ENCODE assay signal across 14 cellular contexts in genomic region chr6:30450548-30450907, GRCh38. TPM values are rescaled to one million over a fixed set of nuclear protein-coding genes. Genes with fewer than 3 reads are reported as not detected.
DNase-seq lines count a peak whose midpoint lies in the region; ATAC-seq and TF ChIP-seq lines count a peak whose summit lies in the region.
"Had no signal": no experiment of that assay in that cellular context is flagged by ENCODE, and none has a peak within 500 bp of the region (broad histone marks: within the 10 kb centered on the region; RNA-seq: fewer than 3 reads in every experiment).

No MANE protein-coding gene starts in this region.

- H3K9me3 Mint-ChIP-seq in activated T-helper 1 cell treated with anti-CD3 and anti-CD28 coated beads, Interleukin-12 subunit alpha, Interleukin-12 subunit beta, Interleukin-2, Interleukin-4 antibody, amounts not matched to agents 30 ng/mL and 10 ng/mL and 1 ng/mL, durations not matched to agents 14 hours and 24 hours and 36 hours, result no peaks in the 10 kb centered on the region
- peaks cover 0 to 1% (median 0%) of the 10 kb centered on the region in 11 donors for H3K9me3 Mint-ChIP-seq in naive thymus-derived CD4-positive, alpha-beta T cell
- H3K9me3 Mint-ChIP-seq in Caco-2 (ENCODE audit: unreplicated experiment), result no peaks in the 10 kb centered on the region
- no peaks in the 10 kb centered on the region for H3K9me3 Mint-ChIP-seq in neural progenitor cell
- H3K9me3 Mint-ChIP-seq in type B pancreatic cell, result no peaks in the 10 kb centered on the region

- intact Hi-C loops in activated T-helper 1 cell treated with anti-CD3 and anti-CD28 coated beads, Interleukin-12 subunit alpha, Interleukin-12 subunit beta, Interleukin-2, Interleukin-4 antibody, amounts not matched to agents 30 ng/mL and 10 ng/mL and 1 ng/mL, durations not matched to agents 14 hours and 24 hours and 36 hours (cut with micrococcal nuclease), result loop anchor here (1.0 to 5.0 kb wide), 3 partner anchors 13 to 348 kb away; no protein-coding TSS in a partner anchor
- intact Hi-C loops in naive thymus-derived CD4-positive, alpha-beta T cell (cut with micrococcal nuclease), result loop anchor here (2.0 to 10.0 kb wide), 5 partner anchors 16 to 284 kb away; partner anchors contain the start of gene DHX16 (in 1 of the 2)
- intact Hi-C loops in Caco-2 (cut with micrococcal nuclease; ENCODE audit: unreplicated experiment) (no loop called here), breast epithelium (cut with DNase I; ENCODE audit: low total_unique reads) (no loop called here)

- CTCF ChIA-PET in naive thymus-derived CD4-positive, alpha-beta T cell (lab: Charles Lee), result interaction anchor here (0.7 to 1.2 kb wide), 6 partner anchors 33 to 641 kb away, joined by 3 to 6 read pairs (median 3); no protein-coding TSS in a partner anchor
- CTCF ChIA-PET in Caco-2 (lab: Charles Lee), result interaction anchor here (1.4 to 1.6 kb wide), 2 partner anchors 32 to 94 kb away, joined by 5 read pairs; no protein-coding TSS in a partner anchor

- POLR2A ChIA-PET in naive thymus-derived CD4-positive, alpha-beta T cell (lab: Charles Lee), result interaction anchor here (0.6 to 2.3 kb wide), 7 partner anchors 9 to 743 kb away, joined by 3 to 15 read pairs (median 4); partner anchors contain the start of gene ABCF1
- POLR2A ChIA-PET in Caco-2 (lab: Charles Lee), result no interaction called here

- H3F3A ChIP-seq in neural progenitor cell (ENCODE audit: low read depth), result no peaks in the 10 kb centered on the region

- peak; percentile 10 for ATAC-seq in GM21390 (IDR thresholded peaks at IDR 0.05; ENCODE audit: unreplicated experiment)
- ATAC-seq in naive thymus-derived CD4-positive, alpha-beta T cell, result peak; percentile 39

- H3K4me1 Mint-ChIP-seq in activated T-helper 1 cell treated with anti-CD3 and anti-CD28 coated beads, Interleukin-12 subunit alpha, Interleukin-12 subunit beta, Interleukin-2, Interleukin-4 antibody, amounts not matched to agents 30 ng/mL and 10 ng/mL and 1 ng/mL, durations not matched to agents 14 hours and 24 hours and 36 hours (ENCODE audit: low read depth), result peaks cover 24% of the 10 kb centered on the region
- H3K4me1 Mint-ChIP-seq in naive thymus-derived CD4-positive, alpha-beta T cell, result peaks cover 24 to 58% (median 51%) of the 10 kb centered on the region in 7 donors
- H3K4me1 Mint-ChIP-seq in Caco-2 (ENCODE audit: low read depth, unreplicated experiment) (no peaks in the 10 kb centered on the region), neural progenitor cell (no peaks in the 10 kb centered on the region), type B pancreatic cell (ENCODE audit: unreplicated experiment) (no peaks in the 10 kb centered on the region)

- no peak overlapping the region for H3K27ac Mint-ChIP-seq in activated T-helper 1 cell treated with anti-CD3 and anti-CD28 coated beads, Interleukin-12 subunit alpha, Interleukin-12 subunit beta, Interleukin-2, Interleukin-4 antibody, amounts not matched to agents 30 ng/mL and 10 ng/mL and 1 ng/mL, durations not matched to agents 14 hours and 24 hours and 36 hours
- H3K27ac Mint-ChIP-seq in naive thymus-derived CD4-positive, alpha-beta T cell, result peak overlapping the region in 4 of 9 donors; percentile 0 to 40 (median 8)
- H3K27ac Mint-ChIP-seq in Caco-2 (ENCODE audit: unreplicated experiment), result no peak overlapping the region
- no peak overlapping the region for H3K27ac Mint-ChIP-seq in neural progenitor cell
- H3K27ac Mint-ChIP-seq in type B pancreatic cell, result no peak overlapping the region

- peaks cover 81% of the 10 kb centered on the region for H3K27me3 Mint-ChIP-seq in activated T-helper 1 cell treated with anti-CD3 and anti-CD28 coated beads, Interleukin-12 subunit alpha, Interleukin-12 subunit beta, Interleukin-2, Interleukin-4 antibody, amounts not matched to agents 30 ng/mL and 10 ng/mL and 1 ng/mL, durations not matched to agents 14 hours and 24 hours and 36 hours (ENCODE audit: insufficient read depth)
- peaks cover 71 to 92% (median 84%) of the 10 kb centered on the region in 5 donors for H3K27me3 Mint-ChIP-seq in naive thymus-derived CD4-positive, alpha-beta T cell
- peaks cover 38% of the 10 kb centered on the region for H3K27me3 Mint-ChIP-seq in Caco-2 (ENCODE audit: insufficient read depth, unreplicated experiment)
- peaks cover 43% of the 10 kb centered on the region for H3K27me3 Mint-ChIP-seq in neural progenitor cell (ENCODE audit: insufficient read depth, low read depth)
- H3K27me3 Mint-ChIP-seq in type B pancreatic cell, result peaks cover 88% of the 10 kb centered on the region

- H2AFZ ChIP-seq in neural progenitor cell (replicated peaks), result no peak overlapping the region

- H3K9me3 ChIP-seq in BLaER1 treated with 17β-estradiol and CSF1 and Interleukin-3, amounts not matched to agents 10 nM and 100 nM (replicated peaks in 1 of 11), result no peaks in the 10 kb centered on the region; a peak in 1 of 22 replicates
- H3K9me3 ChIP-seq in naive thymus-derived CD4-positive, alpha-beta T cell (ENCODE audit: control insufficient read depth in 2 of 3, low read length in 3 of 3), result no peaks in the 10 kb centered on the region
- H3K9me3 ChIP-seq in Caco-2 (no peaks in the 10 kb centered on the region), breast epithelium (no peaks in the 10 kb centered on the region), neural progenitor cell (ENCODE audit: low read depth) (no peaks in the 10 kb centered on the region)
- H3K9me3 ChIP-seq: colonic mucosa had no signal

- TF ChIP-seq POLR2A in breast epithelium (IDR thresholded peaks at IDR 0.05), result no peak

- H3K36me3 ChIP-seq in BLaER1 treated with 17β-estradiol and CSF1 and Interleukin-3, amounts not matched to agents 10 nM and 100 nM, result no peaks in the 10 kb centered on the region
- H3K36me3 ChIP-seq in naive thymus-derived CD4-positive, alpha-beta T cell (ENCODE audit: control insufficient read depth in 2 of 3, insufficient read depth in 3 of 3, low read length in 3 of 3), result no peaks in the 10 kb centered on the region
- H3K36me3 ChIP-seq in Caco-2 (ENCODE audit: control insufficient read depth, insufficient read depth, low read length), result no peaks in the 10 kb centered on the region
- no peaks in the 10 kb centered on the region for H3K36me3 ChIP-seq in breast epithelium
- no peaks in the 10 kb centered on the region for H3K36me3 ChIP-seq in neural progenitor cell
- H3K36me3 ChIP-seq: colonic mucosa, WERI-Rb-1 had no signal

- H3K4me3 ChIP-seq in BLaER1 treated with 17β-estradiol and CSF1 and Interleukin-3, amounts not matched to agents 10 nM and 100 nM, result peak overlapping the region in 1 of 10 experiments; percentile 13; a peak in 2 of 20 replicates
- H3K4me3 ChIP-seq in naive thymus-derived CD4-positive, alpha-beta T cell (ENCODE audit: low read length), result peak overlapping the region; percentile 3
- H3K4me3 ChIP-seq in Caco-2 (ENCODE audit: low read depth, low read length) (no peak overlapping the region), breast epithelium (peak overlapping the region in 1 of 3 donors; percentile 25), neural progenitor cell (no peak overlapping the region)
- H3K4me3 ChIP-seq: colonic mucosa had no signal

- no TSS peak for BruUV-seq in Caco-2 (replicated peaks; lab: Mats Ljungman, UMichigan)

- H3K4me1 ChIP-seq in BLaER1 treated with 17β-estradiol and CSF1 and Interleukin-3, amounts not matched to agents 10 nM and 100 nM, result peaks cover 38 to 44% (median 41%) of the 10 kb centered on the region in 10 experiments
- peaks cover 37 to 44% of the 10 kb centered on the region in 2 donors for H3K4me1 ChIP-seq in naive thymus-derived CD4-positive, alpha-beta T cell (ENCODE audit: control insufficient read depth in 2 of 2, insufficient read depth in 2 of 2, low read length in 2 of 2)
- H3K4me1 ChIP-seq in Caco-2 (no peaks in the 10 kb centered on the region), breast epithelium (no peaks in the 10 kb centered on the region), neural progenitor cell (no peaks in the 10 kb centered on the region)
- H3K4me1 ChIP-seq: colonic mucosa had no signal

- no peaks in the 10 kb centered on the region for H3K36me3 Mint-ChIP-seq in activated T-helper 1 cell treated with anti-CD3 and anti-CD28 coated beads, Interleukin-12 subunit alpha, Interleukin-12 subunit beta, Interleukin-2, Interleukin-4 antibody, amounts not matched to agents 30 ng/mL and 10 ng/mL and 1 ng/mL, durations not matched to agents 14 hours and 24 hours and 36 hours (ENCODE audit: low read depth)
- H3K36me3 Mint-ChIP-seq in naive thymus-derived CD4-positive, alpha-beta T cell, result peaks cover 0 to 3% (median 0%) of the 10 kb centered on the region in 5 donors
- H3K36me3 Mint-ChIP-seq in Caco-2 (ENCODE audit: insufficient read depth, unreplicated experiment) (no peaks in the 10 kb centered on the region), neural progenitor cell (no peaks in the 10 kb centered on the region), type B pancreatic cell (no peaks in the 10 kb centered on the region)

- no peak overlapping the region for H3K27ac ChIP-seq in BLaER1 treated with 17β-estradiol and CSF1 and Interleukin-3, amounts not matched to agents 10 nM and 100 nM
- no peak overlapping the region for H3K27ac ChIP-seq in naive thymus-derived CD4-positive, alpha-beta T cell (ENCODE audit: low read depth, low read length)
- no peak overlapping the region for H3K27ac ChIP-seq in breast epithelium
- H3K27ac ChIP-seq in neural progenitor cell, result no peak overlapping the region
- H3K27ac ChIP-seq: colonic mucosa, RWPE1, WERI-Rb-1 had no signal

- H4K20me1 ChIP-seq in BLaER1 treated with 17β-estradiol and CSF1 and Interleukin-3, amounts not matched to agents 10 nM and 100 nM, result peaks cover 26 to 86% (median 38%) of the 10 kb centered on the region in 11 experiments; a peak in 21 of 22 replicates
- no peaks in the 10 kb centered on the region for H4K20me1 ChIP-seq in neural progenitor cell (ENCODE audit: low read depth)

- no peak overlapping the region for H3K9ac ChIP-seq in BLaER1 treated with 17β-estradiol and CSF1 and Interleukin-3, amounts not matched to agents 10 nM and 100 nM
- H3K9ac ChIP-seq in neural progenitor cell, result no peak overlapping the region

- DNase-seq in activated T-helper 1 cell treated with anti-CD3 and anti-CD28 coated beads, Interleukin-12 subunit alpha, Interleukin-12 subunit beta, Interleukin-2, Interleukin-4 antibody, amounts not matched to agents 30 ng/mL and 10 ng/mL and 1 ng/mL, durations not matched to agents 14 hours and 24 hours and 36 hours (ENCODE audit: low spot score), result no peak
- DNase-seq in naive thymus-derived CD4-positive, alpha-beta T cell, result peak in 1 of 9 donors; percentile 30
- DNase-seq in Caco-2 (no peak), breast epithelium (ENCODE audit: low spot score in 2 of 2) (no peak), neural progenitor cell (ENCODE audit: low spot score) (no peak), type B pancreatic cell (ENCODE audit: extremely low spot score, unreplicated experiment) (no peak)
- DNase-seq: Calu3, NCI-H1105, NCI-H524 treated with DMSO at 0.1 percent for 48 hours, WERI-Rb-1 had no signal

- TF ChIP-seq CTCF in Caco-2 (IDR thresholded peaks at IDR 0.05; ENCODE audit: insufficient read depth in 1 of 2, low read depth in 1 of 2, low read length in 1 of 2, severe bottlenecking in 1 of 2, unreplicated experiment in 1 of 2) (no peak), breast epithelium (IDR thresholded peaks at IDR 0.05) (no peak), neural progenitor cell (IDR thresholded peaks at IDR 0.05) (no peak), type B pancreatic cell (conservative IDR thresholded peaks at IDR 0.05) (no peak)

- H3K79me2 ChIP-seq in neural progenitor cell (ENCODE audit: low read depth), result no peaks in the 10 kb centered on the region

- peaks cover 89 to 98% (median 94%) of the 10 kb centered on the region in 11 experiments for H3K27me3 ChIP-seq in BLaER1 treated with 17β-estradiol and CSF1 and Interleukin-3, amounts not matched to agents 10 nM and 100 nM
- peaks cover 18% of the 10 kb centered on the region in 2 donors for H3K27me3 ChIP-seq in naive thymus-derived CD4-positive, alpha-beta T cell (ENCODE audit: control insufficient read depth in 2 of 2, insufficient read depth in 2 of 2, low read length in 2 of 2)
- H3K27me3 ChIP-seq in Caco-2 (replicated peaks; ENCODE audit: control insufficient read depth, insufficient read depth, low read length) (no peaks in the 10 kb centered on the region; the same call in 1 of the 2 replicates), breast epithelium (peaks cover 0 to 68% of the 10 kb centered on the region in 2 donors), neural progenitor cell (peaks cover 86% of the 10 kb centered on the region)

- H3K4me2 ChIP-seq in BLaER1 treated with 17β-estradiol and CSF1 and Interleukin-3, amounts not matched to agents 10 nM and 100 nM, result peak overlapping the region; percentile 72 to 99 (median 92)
- H3K4me2 ChIP-seq in neural progenitor cell, result no peak overlapping the region

- peak overlapping the region; percentile 50 for H3K4me3 Mint-ChIP-seq in activated T-helper 1 cell treated with anti-CD3 and anti-CD28 coated beads, Interleukin-12 subunit alpha, Interleukin-12 subunit beta, Interleukin-2, Interleukin-4 antibody, amounts not matched to agents 30 ng/mL and 10 ng/mL and 1 ng/mL, durations not matched to agents 14 hours and 24 hours and 36 hours
- H3K4me3 Mint-ChIP-seq in naive thymus-derived CD4-positive, alpha-beta T cell, result peak overlapping the region; percentile 61 to 82 (median 74)
- no peak overlapping the region for H3K4me3 Mint-ChIP-seq in Caco-2 (ENCODE audit: unreplicated experiment)
- no peak overlapping the region for H3K4me3 Mint-ChIP-seq in neural progenitor cell
- H3K4me3 Mint-ChIP-seq in type B pancreatic cell, result no peak overlapping the region

RNA-seq across cellular contexts. Expression of gene HLA-E, which starts 38.8 kb away (rescaled TPM):
- total RNA-seq in activated T-helper 1 cell treated with anti-CD3 and anti-CD28 coated beads, Interleukin-12 subunit alpha, Interleukin-12 subunit beta, Interleukin-2, Interleukin-4 antibody, amounts not matched to agents 30 ng/mL and 10 ng/mL and 1 ng/mL, durations not matched to agents 14 hours and 24 hours and 36 hours, result 476 and 483 TPM in 2 replicates
- total RNA-seq in naive thymus-derived CD4-positive, alpha-beta T cell, result 1,000 to 10,000 TPM in 4 of 5 experiments, 100 to 1,000 TPM in 1; 614 to 1,412 (median 1,095) TPM
- polyA plus RNA-seq in naive thymus-derived CD4-positive, alpha-beta T cell, result 1,000 to 10,000 TPM; 3,020 to 3,096 TPM
- total RNA-seq in Caco-2 (2022) (47.0 and 49.6 TPM in 2 replicates), breast epithelium (100 to 1,000 TPM; 420 to 803 (median 575) TPM), neural progenitor cell (ENCODE audit: low replicate concordance) (24.8 and 43.1 TPM in 2 replicates), type B pancreatic cell (ENCODE audit: low replicate concordance) (50.8 and 109 TPM in 2 replicates)

Comparison
In these comparisons a context has a peak if more than half of its experiments do, and no peak if none do; other contexts are left out.
1. H3K4me3 Mint-ChIP-seq: peak in activated T-helper 1 cell treated with anti-CD3 and anti-CD28 coated beads, Interleukin-12 subunit alpha, Interleukin-12 subunit beta, Interleukin-2, Interleukin-4 antibody, amounts not matched to agents 30 ng/mL and 10 ng/mL and 1 ng/mL, durations not matched to agents 14 hours and 24 hours and 36 hours (single experiment) and naive thymus-derived CD4-positive, alpha-beta T cell (10 of 10); none in Caco-2 (single experiment), neural progenitor cell (single experiment) and type B pancreatic cell (single experiment).
2. intact Hi-C loops: an anchor here in activated T-helper 1 cell treated with anti-CD3 and anti-CD28 coated beads, Interleukin-12 subunit alpha, Interleukin-12 subunit beta, Interleukin-2, Interleukin-4 antibody, amounts not matched to agents 30 ng/mL and 10 ng/mL and 1 ng/mL, durations not matched to agents 14 hours and 24 hours and 36 hours (1.0 to 5.0 kb wide) and naive thymus-derived CD4-positive, alpha-beta T cell (2.0 to 10.0 kb wide); none called in Caco-2 and breast epithelium.